13 cellular contexts compared by ENCODE assay signal in genomic region chr2:217953531-217953932, GRCh38. TPM values are rescaled to one million over a fixed set of nuclear protein-coding genes. Genes with fewer than 3 reads are reported as not detected.
DNase-seq lines count a peak whose midpoint lies in the region; ATAC-seq lines count a peak whose summit lies in the region.
"Had no signal": no experiment of that assay in that cellular context is flagged by ENCODE, and none has a peak within 500 bp of the region (broad histone marks: within the 10 kb centered on the region; RNA-seq: fewer than 3 reads in every experiment).

No MANE protein-coding gene starts in this region.

- H3K4me1 Mint-ChIP-seq in T-helper 17 cell: peaks cover 2% of the 10 kb centered on the region

- H3K9ac ChIP-seq in adipocyte (ENCODE audit: low read length) (peak overlapping the region; percentile 53), mucosa of stomach (ENCODE audit: low read length) (peak overlapping the region; percentile 20), stomach smooth muscle (ENCODE audit: low read length in 2 of 2) (peak overlapping the region; percentile 36 to 74), GM23248 (no peak overlapping the region)

- peaks cover 3% of the 10 kb centered on the region; the same call in 1 of the 2 replicates for H4K20me1 ChIP-seq in GM23248 (ENCODE audit: insufficient read depth)

- peak overlapping the region; percentile 88 for H3K27ac ChIP-seq in stomach smooth muscle (ENCODE audit: low read length)
- no peak overlapping the region for H3K27ac ChIP-seq in GM23248

- H3K79me2 ChIP-seq in GM23248 (ENCODE audit: insufficient read depth): peaks cover 100% of the 10 kb centered on the region

- intact Hi-C loops in Right ventricle myocardium superior (cut with DNase I): no loop called here

- WGBS in GM23248 (ENCODE audit: low coverage in 1 of 2, low lambda C conversion rate in 2 of 2, missing lambda C conversion rate in 2 of 2), 2 experiments: 65 to 66% methylated on average over 6 of the region's 6 CpGs

- no peak overlapping the region for H3K4me3 Mint-ChIP-seq in T-helper 17 cell
- H3K4me3 Mint-ChIP-seq: T-helper 2 cell treated with Interferon-gamma antibody and Interleukin-4, amounts not matched to agents 5 μg/mL and 100 μg/mL, for 36 hours had no signal

- H3K36me3 Mint-ChIP-seq in T-helper 17 cell (ENCODE audit: low read depth): peaks cover 6% of the 10 kb centered on the region
- H3K36me3 Mint-ChIP-seq: activated naive CD4-positive, alpha-beta T cell treated with anti-CD3 and anti-CD28 coated beads, Interleukin-2, amount 50 U/mL, for 72 hours had no signal

- DNase-seq in adipocyte (ENCODE audit: low read depth) (no peak), Right ventricle myocardium superior (no peak), T-helper 17 cell (no peak), GM23248 (no peak), hypothalamus (lab: John Stamatoyannopoulos, UW) (no peak)
- DNase-seq: DMS79 treated with DMSO at 0.1 percent for 48 hours; effector CD4-positive, alpha-beta T cell; stimulated activated CD4-positive, alpha-beta T cell treated with anti-CD3 and anti-CD28 coated beads, Interleukin-12 subunit alpha, Interleukin-12 subunit beta, amount 100 ng/mL, for 4 hours had no signal

- H3K9me3 ChIP-seq in adipocyte (ENCODE audit: control insufficient read depth, low read length) (no peaks in the 10 kb centered on the region), mucosa of stomach (ENCODE audit: control insufficient read depth, low read length) (no peaks in the 10 kb centered on the region), stomach smooth muscle (ENCODE audit: control insufficient read depth in 2 of 2, low read length in 2 of 2) (no peaks in the 10 kb centered on the region), T-helper 17 cell (ENCODE audit: control insufficient read depth, low read length, poor library complexity, severe bottlenecking) (no peaks in the 10 kb centered on the region), GM23248 (ENCODE audit: low read depth) (no peaks in the 10 kb centered on the region)

- H3F3A ChIP-seq in GM23248 (ENCODE audit: insufficient read depth): no peaks in the 10 kb centered on the region

- no peaks in the 10 kb centered on the region for H3K27me3 ChIP-seq in adipocyte (replicated peaks; ENCODE audit: control insufficient read depth, insufficient read depth, low read length)
- H3K27me3 ChIP-seq in mucosa of stomach (ENCODE audit: control insufficient read depth, insufficient read depth, low read length): no peaks in the 10 kb centered on the region
- no peaks in the 10 kb centered on the region for H3K27me3 ChIP-seq in stomach smooth muscle (ENCODE audit: control insufficient read depth in 1 of 2, insufficient read depth in 2 of 2, low read length in 2 of 2)
- H3K27me3 ChIP-seq in GM23248 (replicated peaks; ENCODE audit: insufficient read depth): no peaks in the 10 kb centered on the region

- no peak overlapping the region for H3K4me2 ChIP-seq in GM23248 (ENCODE audit: unreplicated experiment)

- H3K4me3 ChIP-seq in adipocyte (ENCODE audit: low read length): no peak overlapping the region
- no peak overlapping the region for H3K4me3 ChIP-seq in mucosa of stomach (ENCODE audit: low read length)
- peak overlapping the region in 1 of 2 donors; percentile 29 for H3K4me3 ChIP-seq in stomach smooth muscle (ENCODE audit: low read length in 2 of 2)
- H3K4me3 ChIP-seq in GM23248: no peak overlapping the region

- no peak overlapping the region for H2AFZ ChIP-seq in GM23248

- H3K4me1 ChIP-seq in adipocyte (ENCODE audit: control insufficient read depth, insufficient read depth, low read length): peaks cover 65% of the 10 kb centered on the region
- peaks cover 14% of the 10 kb centered on the region for H3K4me1 ChIP-seq in mucosa of stomach (ENCODE audit: control insufficient read depth, insufficient read depth, low read length)
- H3K4me1 ChIP-seq in stomach smooth muscle (ENCODE audit: control insufficient read depth, insufficient read depth, low read length): peaks cover 83% of the 10 kb centered on the region
- H3K4me1 ChIP-seq in GM23248 (ENCODE audit: insufficient read depth): peaks cover 24% of the 10 kb centered on the region

- H3K9me2 ChIP-seq in GM23248 (ENCODE audit: insufficient read depth): no peaks in the 10 kb centered on the region

- in situ Hi-C loops in GM23248 (cut with MboI): no loop called here

- H3K36me3 ChIP-seq in adipocyte (ENCODE audit: control insufficient read depth, insufficient read depth, low read length, severe bottlenecking) (peaks cover 29% of the 10 kb centered on the region), mucosa of stomach (ENCODE audit: control insufficient read depth, insufficient read depth, low read length) (no peaks in the 10 kb centered on the region), stomach smooth muscle (ENCODE audit: control insufficient read depth in 2 of 2, insufficient read depth in 2 of 2, low read length in 2 of 2) (no peaks in the 10 kb centered on the region), GM23248 (ENCODE audit: low read depth) (peaks cover 4% of the 10 kb centered on the region; the same call in 1 of the 2 replicates)

- peaks cover 69% of the 10 kb centered on the region for H3K27me3 Mint-ChIP-seq in T-helper 17 cell

- no peak overlapping the region for H3K27ac Mint-ChIP-seq in T-helper 17 cell
- H3K27ac Mint-ChIP-seq: activated naive CD4-positive, alpha-beta T cell treated with anti-CD3 and anti-CD28 coated beads, Interleukin-2, amount 50 U/mL, for 72 hours; T-helper 2 cell treated with Interferon-gamma antibody and Interleukin-4, amounts not matched to agents 5 μg/mL and 100 μg/mL, for 36 hours had no signal

- ATAC-seq in Right ventricle myocardium superior (ENCODE audit: poor library complexity) (peak; percentile 55), T-helper 17 cell (no peak), GM18909 (IDR thresholded peaks at IDR 0.05; ENCODE audit: poor library complexity, unreplicated experiment) (no peak)
- ATAC-seq: activated naive CD4-positive, alpha-beta T cell treated with anti-CD3 and anti-CD28 coated beads, Interleukin-2, amount 50 U/mL, for 72 hours had no signal

RNA-seq across cellular contexts. Expression of gene TNS1, which starts 49.3 kb away (rescaled TPM):
- total RNA-seq in Right ventricle myocardium superior (722 TPM), T-helper 17 cell (10 to 100 TPM in 1 of 2 donors, under 1 TPM in 1; 0.80 to 16.8 TPM)
- 99.3 and 104 TPM in 2 replicates for total RNA-seq in GM23248 (2014; rRNA removed; shearing (Covaris generic))
- polyA plus RNA-seq in GM23248 (2016; fragmentation: Nextera tagmentation; extraction: Ambion mirVana): 78.6 and 81.6 TPM in 2 replicates
